Comparison of ENCODE assay signal across 21 cellular contexts in the genomic region with DNA sequence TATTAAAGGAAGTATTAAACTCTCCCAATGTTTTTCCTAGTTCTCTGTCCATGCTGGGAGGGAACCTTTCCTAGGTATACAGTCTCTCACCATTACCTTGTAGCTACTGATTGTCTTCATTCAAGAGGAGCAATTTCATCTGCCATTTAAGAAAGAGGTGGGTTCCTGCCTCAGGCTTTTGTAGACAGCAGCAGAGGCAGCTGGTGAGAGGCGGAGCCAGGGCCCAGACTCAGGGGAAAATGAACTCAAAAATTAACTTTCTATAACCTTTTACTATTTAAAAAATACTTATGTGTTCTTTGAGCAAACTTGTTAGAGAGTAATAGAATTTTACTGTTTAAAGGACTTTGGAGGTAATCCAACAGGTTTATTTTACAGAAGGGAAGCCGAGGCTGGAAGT.
DNase-seq lines count a peak whose midpoint lies in the region; ATAC-seq, FAIRE-seq and TF ChIP-seq lines count a peak whose summit lies in the region.
"Had no signal": no experiment of that assay in that cellular context is flagged by ENCODE, and none has a peak within 500 bp of the region (broad histone marks: within the 10 kb centered on the region; RNA-seq: fewer than 3 reads in every experiment).

No MANE protein-coding gene starts in this region.

- no peak overlapping the region for H3K4me3 ChIP-seq in HUES48 (ENCODE audit: low read depth, low read length)
- no peak overlapping the region for H3K4me3 ChIP-seq in astrocyte (ENCODE audit: insufficient read depth, low read depth, low read length)
- H3K4me3 ChIP-seq in stomach: no peak overlapping the region

- H3K27me3 Mint-ChIP-seq in astrocyte (ENCODE audit: low read depth, unreplicated experiment) (no peaks in the 10 kb centered on the region), mesothelial cell of epicardium (ENCODE audit: low read depth) (no peaks in the 10 kb centered on the region)
- H3K27me3 Mint-ChIP-seq: activated B cell treated with CpG ODN at 0.5 μM for 24 hours had no signal

- H3K27me3 ChIP-seq in HUES48 (ENCODE audit: control insufficient read depth, insufficient read depth, low read length) (no peaks in the 10 kb centered on the region), astrocyte (ENCODE audit: insufficient read depth, low read length) (no peaks in the 10 kb centered on the region), stomach (no peaks in the 10 kb centered on the region)
- H3K27me3 ChIP-seq: BE2C had no signal

- peak overlapping the region; percentile 50 for H3K27ac ChIP-seq in HUES48 (ENCODE audit: low read depth, low read length)
- H3K27ac ChIP-seq in astrocyte (ENCODE audit: low read depth, low read length): peak overlapping the region; percentile 87
- H3K27ac ChIP-seq in stomach: peak overlapping the region in 4 of 5 donors; percentile 20 to 33 (median 31)

- H3K9me3 Mint-ChIP-seq in astrocyte (ENCODE audit: unreplicated experiment): no peaks in the 10 kb centered on the region
- H3K9me3 Mint-ChIP-seq in mesothelial cell of epicardium: no peaks in the 10 kb centered on the region
- H3K9me3 Mint-ChIP-seq: activated B cell treated with CpG ODN at 0.5 μM for 24 hours; activated naive CD4-positive, alpha-beta T cell treated with anti-CD3 and anti-CD28 coated beads, Interleukin-2, amount 50 U/mL, for 72 hours; activated T-cell treated with anti-CD3 and anti-CD28 coated beads, Interleukin-2, amount 50 U/mL, for 72 hours; stimulated activated naive CD8-positive, alpha-beta T cell treated with anti-CD3 and anti-CD28 coated beads, Interleukin-15, Interleukin-2, amounts not matched to agents 100 ng/mL and 50 ng/mL, for 24 hours; T-helper 2 cell treated with Interferon-gamma antibody and Interleukin-4, amounts not matched to agents 5 μg/mL and 100 μg/mL, for 36 hours had no signal

- no peak for FAIRE-seq in astrocyte (lab: Jason Lieb, UNC)
- FAIRE-seq: keratinocyte had no signal

- H3K36me3 ChIP-seq in HUES48 (ENCODE audit: control insufficient read depth, insufficient read depth, low read length) (no peaks in the 10 kb centered on the region), astrocyte (ENCODE audit: insufficient read depth, low read length) (no peaks in the 10 kb centered on the region), stomach (no peaks in the 10 kb centered on the region)
- H3K36me3 ChIP-seq: BE2C had no signal

- WGBS in stomach, 5 donors: 91 to 97% (median 93%) methylated on average over 2 of the region's 2 CpGs

- no peaks in the 10 kb centered on the region for H3K79me2 ChIP-seq in astrocyte (ENCODE audit: insufficient read depth, low read length)

- H3K4me1 ChIP-seq in HUES48 (ENCODE audit: control insufficient read depth, insufficient read depth, low read length): peaks cover 14% of the 10 kb centered on the region; the same call in 1 of the 2 replicates
- H3K4me1 ChIP-seq in astrocyte (ENCODE audit: insufficient read depth, low read length): peaks cover 36% of the 10 kb centered on the region
- H3K4me1 ChIP-seq in stomach: peaks cover 0 to 18% (median 6%) of the 10 kb centered on the region in 4 donors

- H3K36me3 Mint-ChIP-seq in astrocyte (ENCODE audit: low read depth, unreplicated experiment): no peaks in the 10 kb centered on the region
- H3K36me3 Mint-ChIP-seq in mesothelial cell of epicardium: no peaks in the 10 kb centered on the region
- H3K36me3 Mint-ChIP-seq: activated naive CD4-positive, alpha-beta T cell treated with anti-CD3 and anti-CD28 coated beads, Interleukin-2, amount 50 U/mL, for 72 hours had no signal

- intact Hi-C loops in stomach (cut with DNase I; ENCODE audit: low total_unique reads): no loop called here

- H2AFZ ChIP-seq in astrocyte (ENCODE audit: low read depth, low read length): no peak overlapping the region

- no peak for TF ChIP-seq POLR2A in stomach (IDR thresholded peaks at IDR 0.05)

- TF ChIP-seq EP300 in stomach (IDR thresholded peaks at IDR 0.05): no peak

- peak overlapping the region; percentile 80 for H3K4me2 ChIP-seq in astrocyte (ENCODE audit: low read length)

- H3K4me1 Mint-ChIP-seq in astrocyte (ENCODE audit: low read depth, unreplicated experiment) (peaks cover 45% of the 10 kb centered on the region), mesothelial cell of epicardium (peaks cover 33% of the 10 kb centered on the region)
- H3K4me1 Mint-ChIP-seq: activated B cell treated with CpG ODN at 0.5 μM for 24 hours had no signal

- no peak overlapping the region for H3K4me3 Mint-ChIP-seq in astrocyte (ENCODE audit: unreplicated experiment)
- H3K4me3 Mint-ChIP-seq in mesothelial cell of epicardium: no peak overlapping the region
- H3K4me3 Mint-ChIP-seq: activated B cell treated with CpG ODN at 0.5 μM for 24 hours; activated CD8-positive, alpha-beta T cell treated with anti-CD3 and anti-CD28 coated beads, Interleukin-2, amount 10 ng/mL, durations not matched to agents 7 days and 5 days; activated T-cell treated with anti-CD3 and anti-CD28 coated beads, Interleukin-2, amount 50 U/mL, for 72 hours; stimulated activated naive CD8-positive, alpha-beta T cell treated with anti-CD3 and anti-CD28 coated beads, Interleukin-15, Interleukin-2, amounts not matched to agents 100 ng/mL and 50 ng/mL, for 24 hours; T-helper 2 cell treated with Interferon-gamma antibody and Interleukin-4, amounts not matched to agents 5 μg/mL and 100 μg/mL, for 36 hours had no signal

- H3K9ac ChIP-seq in HUES48 (ENCODE audit: low read depth, low read length) (no peak overlapping the region), astrocyte (ENCODE audit: low read length) (peak overlapping the region; percentile 75)

- H4K20me1 ChIP-seq in astrocyte (ENCODE audit: insufficient read depth, low read length): no peaks in the 10 kb centered on the region

- DNase-seq in astrocyte (ENCODE audit: low read depth) (no peak), mesothelial cell of epicardium (ENCODE audit: low spot score in 2 of 2, unreplicated experiment in 2 of 2) (no peak), stomach (no peak), cerebellum (ENCODE audit: low spot score) (no peak)
- DNase-seq in activated CD4-positive, alpha-beta T cell treated with anti-CD3 and anti-CD28 coated beads for 1 hour: no peak
- DNase-seq in effector CD4-positive, alpha-beta T cell: no peak
- DNase-seq: activated B cell treated with CpG ODN at 0.5 μM for 24 hours; activated CD8-positive, alpha-beta T cell treated with anti-CD3 and anti-CD28 coated beads, Interleukin-2, amount 10 ng/mL, durations not matched to agents 7 days and 5 days; activated T-cell treated with anti-CD3 and anti-CD28 coated beads, Interleukin-2, amount 50 U/mL, for 72 hours; BE2C; Calu3; KG1; NCI-H2029 treated with DMSO at 0.1 percent for 48 hours; NCI-H526; SIG-M5 had no signal

- H3K9me3 ChIP-seq in HUES48 (ENCODE audit: control insufficient read depth, insufficient read depth, low read length) (no peaks in the 10 kb centered on the region), astrocyte (ENCODE audit: insufficient read depth, low read depth, low read length) (no peaks in the 10 kb centered on the region), stomach (no peaks in the 10 kb centered on the region)
- H3K9me3 ChIP-seq: BE2C had no signal

- TF ChIP-seq CTCF in astrocyte (IDR thresholded peaks at IDR 0.05; ENCODE audit: insufficient read depth, low read depth, low read length): no peak
- TF ChIP-seq CTCF in mesothelial cell of epicardium (IDR thresholded peaks at IDR 0.05; ENCODE audit: unreplicated experiment): no peak
- TF ChIP-seq CTCF in stomach (IDR thresholded peaks at IDR 0.05): no peak

- H3K27ac Mint-ChIP-seq in astrocyte (ENCODE audit: unreplicated experiment) (peak overlapping the region; percentile 90), mesothelial cell of epicardium (peak overlapping the region; percentile 93)
- H3K27ac Mint-ChIP-seq: activated B cell treated with CpG ODN at 0.5 μM for 24 hours; activated CD8-positive, alpha-beta T cell treated with anti-CD3 and anti-CD28 coated beads, Interleukin-2, amount 10 ng/mL, durations not matched to agents 7 days and 5 days; activated naive CD4-positive, alpha-beta T cell treated with anti-CD3 and anti-CD28 coated beads, Interleukin-2, amount 50 U/mL, for 72 hours; activated T-cell treated with anti-CD3 and anti-CD28 coated beads, Interleukin-2, amount 50 U/mL, for 72 hours; stimulated activated naive CD8-positive, alpha-beta T cell treated with anti-CD3 and anti-CD28 coated beads, Interleukin-15, Interleukin-2, amounts not matched to agents 100 ng/mL and 50 ng/mL, for 24 hours; T-helper 2 cell treated with Interferon-gamma antibody and Interleukin-4, amounts not matched to agents 5 μg/mL and 100 μg/mL, for 36 hours had no signal

- no peak for ATAC-seq in GM19467 (IDR thresholded peaks at IDR 0.05; ENCODE audit: unreplicated experiment)
- ATAC-seq: activated CD8-positive, alpha-beta T cell treated with anti-CD3 and anti-CD28 coated beads, Interleukin-2, amount 10 ng/mL, durations not matched to agents 7 days and 5 days; activated naive CD4-positive, alpha-beta T cell treated with anti-CD3 and anti-CD28 coated beads, Interleukin-2, amount 50 U/mL, for 72 hours; activated T-cell treated with anti-CD3 and anti-CD28 coated beads, Interleukin-2, amount 50 U/mL, for 72 hours had no signal

Comparison
In these comparisons a context has a peak if more than half of its experiments do, and no peak if none do; other contexts are left out.
1. H3K27ac ChIP-seq: peak in every context shown above with its lines; median percentile 87 in astrocyte; 50 in HUES48; 31 in stomach.